In the genomic region with DNA sequence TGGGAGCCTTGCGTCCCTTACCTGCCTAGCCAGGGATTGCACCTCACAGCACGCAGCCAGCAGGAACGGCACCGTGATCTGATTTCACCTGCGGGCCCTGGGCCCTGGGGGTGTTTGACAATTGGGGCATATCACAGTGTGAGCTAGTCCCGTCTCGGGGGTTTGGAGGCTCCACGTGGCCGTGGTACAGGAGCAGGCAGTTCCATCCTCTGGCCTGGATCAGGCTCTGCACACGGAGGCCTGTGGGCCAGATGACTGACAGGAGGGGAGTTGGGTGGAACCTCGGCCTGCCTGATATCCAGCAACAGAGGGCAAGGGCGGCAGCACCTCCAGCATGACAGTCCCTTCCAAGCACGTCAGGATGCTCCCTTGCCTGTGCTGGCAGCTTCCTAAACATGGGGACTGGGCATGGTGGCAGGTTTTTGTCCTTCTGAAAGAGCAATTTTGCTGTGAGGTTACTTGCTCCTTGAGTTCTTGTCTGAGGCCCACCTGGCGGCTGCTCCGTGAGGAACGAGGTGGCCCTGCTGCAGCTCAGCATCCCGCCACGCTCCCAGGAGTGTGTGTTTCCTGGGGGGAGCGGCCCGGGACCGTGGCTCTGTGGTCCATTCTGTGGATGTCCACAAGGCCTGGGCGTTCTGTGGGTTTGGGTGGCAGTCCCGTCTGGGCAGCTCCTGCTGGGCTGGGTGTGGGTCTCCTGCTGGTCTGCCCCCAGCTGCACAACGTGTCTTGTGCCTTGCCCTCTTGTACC, we compare ENCODE assay signal across 1 cellular context.
TF ChIP-seq lines count a peak whose summit lies in the region.

No MANE protein-coding gene starts in this region.

TF ChIP-seq in HEK293, 187 proteins besides CTCF, POLR2A, EP300 and RAD21 (continued from another document):
- TF ChIP-seq SCRT1 (tag by site-specific recombination; IDR thresholded peaks at IDR 0.05; ENCODE audit: borderline replicate concordance) = no peak
- no peak for TF ChIP-seq ZNF133 (tag by site-specific recombination; IDR thresholded peaks at IDR 0.05)
- TF ChIP-seq PRDM1 (tag by site-specific recombination; IDR thresholded peaks at IDR 0.05) = no peak
- TF ChIP-seq ZNF16 (tag by site-specific recombination; IDR thresholded peaks at IDR 0.05; ENCODE audit: low read depth) = no peak
- no peak for TF ChIP-seq ZNF416 (tag by site-specific recombination; IDR thresholded peaks at IDR 0.05)
- TF ChIP-seq ZBTB8A (tag by site-specific recombination; IDR thresholded peaks at IDR 0.05) = no peak
- TF ChIP-seq ZIC2 (tag by site-specific recombination; IDR thresholded peaks at IDR 0.05) = 0 out of 2 replicates have a peak, but pooled peaks have one; percentile 7
